In the genomic region with DNA sequence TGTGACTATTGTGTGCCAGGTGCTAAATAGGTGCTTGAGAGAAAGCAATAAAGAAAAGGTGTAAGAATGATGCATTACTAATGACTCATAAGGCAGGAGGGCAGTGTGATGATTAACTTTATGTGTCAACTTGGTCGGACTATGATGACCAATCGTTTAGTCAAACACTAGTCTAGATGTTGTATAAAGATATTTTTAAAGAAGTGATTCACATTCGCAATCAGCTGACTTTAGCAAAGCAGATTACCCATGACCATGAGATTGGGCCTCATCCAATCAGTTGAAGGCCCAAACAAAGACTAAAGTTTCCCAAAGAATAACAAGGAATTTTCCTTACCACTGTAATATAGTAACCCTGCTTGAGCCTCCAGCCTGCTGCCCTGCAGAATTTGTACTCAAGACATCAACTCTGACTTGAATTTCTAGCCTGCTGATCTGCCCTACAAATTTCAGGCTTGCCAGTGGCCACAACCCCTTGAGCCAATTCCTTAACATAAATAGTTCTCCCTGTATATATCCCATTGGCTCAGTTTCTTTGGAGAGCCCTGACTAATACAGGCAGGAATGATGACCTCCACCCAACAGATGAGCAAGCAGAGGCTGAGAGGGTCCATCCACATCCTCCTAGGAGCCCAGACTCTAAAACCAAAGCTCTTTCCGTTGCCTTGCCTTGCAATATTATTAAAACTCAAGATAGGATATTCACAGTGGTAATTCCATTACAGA, we compare ENCODE assay signal across 13 cellular contexts.
DNase-seq lines count a peak whose midpoint lies in the region; ATAC-seq, FAIRE-seq and TF ChIP-seq lines count a peak whose summit lies in the region.
"Had no signal": no experiment of that assay in that cellular context is flagged by ENCODE, and none has a peak within 500 bp of the region (broad histone marks: within the 10 kb centered on the region; RNA-seq: fewer than 3 reads in every experiment).

No MANE protein-coding gene starts in this region.

- no peak overlapping the region for H3K4me3 ChIP-seq in bronchial epithelial cell (ENCODE audit: low read depth, low read length)
- H3K4me3 ChIP-seq in left lung: no peak overlapping the region
- H3K4me3 ChIP-seq: testis had no signal

- intact Hi-C loops in left lung (cut with DNase I): no loop called here

- no peaks in the 10 kb centered on the region for H3K4me1 ChIP-seq in left lung
- H3K4me1 ChIP-seq: testis had no signal

- H3K27me3 ChIP-seq in bronchial epithelial cell (ENCODE audit: control insufficient read depth, insufficient read depth, low read length) (no peaks in the 10 kb centered on the region), left lung (no peaks in the 10 kb centered on the region)
- H3K27me3 ChIP-seq: testis had no signal

- DNase-seq in AG08396 (ENCODE audit: low spot score) (peak; percentile 59), HT-29 (ENCODE audit: low spot score) (peak; percentile 84), bronchial epithelial cell (ENCODE audit: low read depth) (peak; percentile 99), left lung (no peak), COR-L47 (lab: John Stamatoyannopoulos, UW) (no peak), SIG-M5 treated with dmso at 0.1 percent for 504 hours (lab: John Stamatoyannopoulos, UW; ENCODE audit: unreplicated experiment) (no peak), HUDEP-2 (lab: John Stamatoyannopoulos, UW; ENCODE audit: unreplicated experiment in 76 of 76) (no peak)
- DNase-seq in stimulated activated naive CD4-positive, alpha-beta T cell treated with Interleukin-2 at 50 U/mL for 16 hours (lab: John Stamatoyannopoulos, UW): no peak
- DNase-seq: activated CD4-positive, alpha-beta memory T cell treated with anti-CD3 and anti-CD28 coated beads for 36 hours; activated naive CD8-positive, alpha-beta T cell treated with anti-CD3 and anti-CD28 coated beads, Interleukin-2, amount 50 U/mL, for 24 hours; C1 segment of cervical spinal cord; posterior cingulate gyrus; testis had no signal

- H3K36me3 ChIP-seq in bronchial epithelial cell (ENCODE audit: control insufficient read depth, insufficient read depth, low read length): no peaks in the 10 kb centered on the region
- H3K36me3 ChIP-seq in left lung: no peaks in the 10 kb centered on the region

- no peaks in the 10 kb centered on the region for H3K9me3 ChIP-seq in left lung
- H3K9me3 ChIP-seq: testis had no signal

- no peak for FAIRE-seq in bronchial epithelial cell (lab: Jason Lieb, UNC)

- peak; percentile 50 for ATAC-seq in left lung
- ATAC-seq: activated naive CD8-positive, alpha-beta T cell treated with anti-CD3 and anti-CD28 coated beads, Interleukin-2, amount 50 U/mL, for 24 hours had no signal

- TF ChIP-seq CTCF in bronchial epithelial cell (IDR thresholded peaks at IDR 0.05; ENCODE audit: insufficient read depth, low read length, severe bottlenecking) (no peak), left lung (IDR thresholded peaks at IDR 0.05) (no peak)

- H3K27ac ChIP-seq in left lung: no peak overlapping the region
- H3K27ac ChIP-seq: testis had no signal

Comparison
In these comparisons a context has a peak if more than half of its experiments do, and no peak if none do; other contexts are left out.
1. DNase-seq: peak in AG08396 (single experiment), HT-29 (single experiment) and bronchial epithelial cell (single experiment); none in left lung (0 of 2), COR-L47 (single experiment), SIG-M5 treated with dmso at 0.1 percent for 504 hours (single experiment), stimulated activated naive CD4-positive, alpha-beta T cell treated with Interleukin-2 at 50 U/mL for 16 hours (single experiment) and HUDEP-2 (0 of 76).